Comparison of ENCODE assay signal across 8 cellular contexts in the genomic region with DNA sequence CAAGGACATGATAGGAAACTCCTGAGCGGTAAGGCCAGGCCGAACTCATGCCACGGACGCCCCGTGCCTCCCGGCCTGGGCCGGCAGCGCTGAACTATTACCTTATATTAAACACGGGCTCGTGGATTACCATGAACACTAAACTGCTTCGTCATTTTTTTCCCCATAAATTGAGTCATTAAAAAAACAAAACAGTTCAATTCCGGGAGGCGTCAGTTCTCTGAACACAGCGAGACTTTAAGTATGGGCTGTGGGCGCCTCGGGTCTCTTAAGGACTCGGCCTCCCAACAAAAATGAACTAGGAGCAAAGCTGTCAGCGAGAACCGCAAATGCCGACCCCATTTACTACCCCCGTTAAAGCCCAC. TPM values are rescaled to one million over a fixed set of nuclear protein-coding genes. Genes with fewer than 3 reads are reported as not detected.
A peak's percentile ranks its signal among the peaks of the same experiment; 100 is the strongest.
DNase-seq lines count a peak whose midpoint lies in the region; ATAC-seq and TF ChIP-seq lines count a peak whose summit lies in the region.

No MANE protein-coding gene starts in this region.

- under 1% methylated on average over 21 of the region's 21 CpGs for WGBS in right cardiac atrium

- H3K27ac Mint-ChIP-seq in activated naive CD8-positive, alpha-beta T cell treated with anti-CD3 and anti-CD28 coated beads, Interleukin-2, amount 10 ng/mL, durations not matched to agents 7 days and 5 days = peak overlapping the region; percentile 77

- H3K4me3 Mint-ChIP-seq in activated naive CD8-positive, alpha-beta T cell treated with anti-CD3 and anti-CD28 coated beads, Interleukin-2, amount 10 ng/mL, durations not matched to agents 7 days and 5 days = peak overlapping the region; percentile 84

- no peaks in the 10 kb centered on the region for H3K9me3 Mint-ChIP-seq in activated naive CD8-positive, alpha-beta T cell treated with anti-CD3 and anti-CD28 coated beads, Interleukin-2, amount 10 ng/mL, durations not matched to agents 7 days and 5 days

- in situ Hi-C loops in gastrocnemius medialis (cut with MboI; ENCODE audit: low sequenced_read_pairs in 4 of 4) = no loop called here

- peaks cover 8% of the 10 kb centered on the region for H3K36me3 Mint-ChIP-seq in activated naive CD8-positive, alpha-beta T cell treated with anti-CD3 and anti-CD28 coated beads, Interleukin-2, amount 10 ng/mL, durations not matched to agents 7 days and 5 days

- POLR2A ChIA-PET in activated naive CD8-positive, alpha-beta T cell treated with anti-CD3 and anti-CD28 coated beads, Interleukin-2, amount 10 ng/mL, durations not matched to agents 7 days and 5 days (lab: Charles Lee) = interaction anchor here (1.0 to 2.1 kb wide), 6 partner anchors 9 to 613 kb away, joined by 3 to 9 read pairs (median 4); a partner anchor contains a TSS

- ATAC-seq in activated naive CD8-positive, alpha-beta T cell treated with anti-CD3 and anti-CD28 coated beads, Interleukin-2, amount 10 ng/mL, durations not matched to agents 7 days and 5 days (ENCODE audit: low read depth) = no peak
- ATAC-seq in right cardiac atrium (peak in 1 of 2 donors; percentile 12), gastrocnemius medialis (peak; percentile 11 to 14), GM21529 (IDR thresholded peaks at IDR 0.05; ENCODE audit: unreplicated experiment) (no peak)

- H3K27me3 ChIP-seq in right cardiac atrium (ENCODE audit: control insufficient read depth, insufficient read depth) (no peaks in the 10 kb centered on the region), gastrocnemius medialis (no peaks in the 10 kb centered on the region)

- H3K36me3 ChIP-seq in gastrocnemius medialis = peaks cover 0 to 31% of the 10 kb centered on the region in 2 donors

- H3K4me3 ChIP-seq in Jurkat, Clone E6-1 (ENCODE audit: low read length) = peak overlapping the region; percentile 71
- H3K4me3 ChIP-seq in right cardiac atrium (ENCODE audit: low read length) = peak overlapping the region; percentile 71
- peak overlapping the region; percentile 68 to 90 (median 80) for H3K4me3 ChIP-seq in gastrocnemius medialis

- peaks cover 18% of the 10 kb centered on the region for H3K27me3 Mint-ChIP-seq in activated naive CD8-positive, alpha-beta T cell treated with anti-CD3 and anti-CD28 coated beads, Interleukin-2, amount 10 ng/mL, durations not matched to agents 7 days and 5 days

- intact Hi-C loops in right cardiac atrium (cut with DNase I) = no loop called here
- intact Hi-C loops in gastrocnemius medialis (cut with DNase I; ENCODE audit: low total_unique reads) = loop anchor here (1.0 to 2.0 kb wide), 3 partner anchors 35 to 104 kb away; no protein-coding TSS in a partner anchor

- DNase-seq in Daoy (ENCODE audit: low read depth) (peak; percentile 58), right cardiac atrium (no peak), gastrocnemius medialis (no peak), SK-N-DZ (ENCODE audit: low spot score) (no peak), HPDE6-E6E7 (ENCODE audit: extremely low spot score) (no peak)
- DNase-seq in Jurkat, Clone E6-1 (ENCODE audit: low read depth, low spot score) = no peak
- no peak for DNase-seq in activated naive CD8-positive, alpha-beta T cell treated with anti-CD3 and anti-CD28 coated beads, Interleukin-2, amount 10 ng/mL, durations not matched to agents 7 days and 5 days

- TF ChIP-seq CTCF in gastrocnemius medialis (IDR thresholded peaks at IDR 0.05 in 4 of 5, conservative IDR thresholded peaks at IDR 0.05 in 1 of 5) = no peak

- H3K27ac ChIP-seq in right cardiac atrium (ENCODE audit: low read length) (peak overlapping the region; percentile 33), gastrocnemius medialis (peak overlapping the region; percentile 85 to 95 (median 90))

- H3K4me1 Mint-ChIP-seq in activated naive CD8-positive, alpha-beta T cell treated with anti-CD3 and anti-CD28 coated beads, Interleukin-2, amount 10 ng/mL, durations not matched to agents 7 days and 5 days = peaks cover 8% of the 10 kb centered on the region

- TF ChIP-seq POLR2A in gastrocnemius medialis (IDR thresholded peaks at IDR 0.05) = no peak

- H3K9me3 ChIP-seq in right cardiac atrium (ENCODE audit: control insufficient read depth, low read length) (no peaks in the 10 kb centered on the region), gastrocnemius medialis (no peaks in the 10 kb centered on the region)

- H3K4me1 ChIP-seq in right cardiac atrium (ENCODE audit: control insufficient read depth, insufficient read depth, low read length) (peaks cover 3% of the 10 kb centered on the region), gastrocnemius medialis (peaks cover 6 to 8% of the 10 kb centered on the region in 2 donors)

RNA-seq across cellular contexts. Expression of a gene that starts 0.5 kb away (rescaled TPM):
- 37.8 and 43.3 TPM in 2 replicates for total RNA-seq in Daoy (2014; rRNA removed; shearing (Covaris generic))
- 72.5 TPM for polyA plus RNA-seq in Jurkat, Clone E6-1 (2012; ENCODE audit: insufficient read depth, insufficient read length)
- 10 to 100 TPM; 64.4 to 65.2 TPM for total RNA-seq in activated naive CD8-positive, alpha-beta T cell treated with anti-CD3 and anti-CD28 coated beads, Interleukin-2, amount 10 ng/mL, durations not matched to agents 7 days and 5 days
- total RNA-seq in right cardiac atrium (10 to 100 TPM; 54.1 to 78.4 (median 73.3) TPM), gastrocnemius medialis (100 to 1,000 TPM in 1 of 4 donors, 10 to 100 TPM in 3; 81.9 to 123 (median 90.2) TPM)
- 67.8 TPM for polyA plus RNA-seq in right cardiac atrium
- polyA plus RNA-seq in SK-N-DZ (2014; cell fraction: cytosol; rRNA removed) = 36.9 and 52.6 TPM in 2 replicates
- 64.9 and 103 TPM in 2 replicates for polyA plus RNA-seq in SK-N-DZ (2014; cell fraction: nucleus; rRNA removed)

Comparison
In these comparisons a context has a peak if more than half of its experiments do, and no peak if none do; other contexts are left out.
1. ATAC-seq: peak in gastrocnemius medialis (2 of 2); none in activated naive CD8-positive, alpha-beta T cell treated with anti-CD3 and anti-CD28 coated beads, Interleukin-2, amount 10 ng/mL, durations not matched to agents 7 days and 5 days (single experiment) and GM21529 (single experiment).
2. Peak in every context shown above with its lines, with median percentiles within 50 percentile points of each other: H3K4me3 ChIP-seq.